Comparison of ENCODE assay signal across 31 cellular contexts in the genomic region with DNA sequence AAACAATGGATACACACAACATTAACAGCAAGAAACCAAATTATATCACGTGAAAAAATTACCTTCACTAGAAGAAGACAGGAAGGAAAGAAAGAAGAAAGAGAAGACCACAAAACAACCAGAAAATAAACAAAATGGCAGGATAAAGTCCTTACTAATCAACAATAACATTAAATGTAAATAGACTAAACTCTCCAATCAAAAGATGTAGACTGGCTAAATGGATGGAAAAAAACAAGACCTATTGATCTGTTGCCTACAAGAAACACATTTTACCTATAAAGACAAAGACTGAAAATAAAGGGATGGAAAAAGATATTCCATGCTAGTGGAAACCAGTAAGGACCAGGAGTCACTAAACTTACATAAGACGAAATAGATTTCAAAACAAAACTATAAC.
DNase-seq lines count a peak whose midpoint lies in the region; ATAC-seq, FAIRE-seq and TF ChIP-seq lines count a peak whose summit lies in the region.
"Had no signal": no experiment of that assay in that cellular context is flagged by ENCODE, and none has a peak within 500 bp of the region (broad histone marks: within the 10 kb centered on the region; RNA-seq: fewer than 3 reads in every experiment).

No MANE protein-coding gene starts in this region.

- no peak for TF ChIP-seq POLR2A in K562 (conservative IDR thresholded peaks at IDR 0.05)

- no peak for ATAC-seq in K562
- no peak for ATAC-seq in left lung
- no peak for ATAC-seq in HG03354 (IDR thresholded peaks at IDR 0.05; ENCODE audit: poor library complexity, severe bottlenecking, unreplicated experiment)
- ATAC-seq: A549; CD8-positive, alpha-beta T cell had no signal

- no peaks in the 10 kb centered on the region for H4K20me1 ChIP-seq in K562 (replicated peaks; ENCODE audit: control insufficient read depth, insufficient read depth, low read length)
- H4K20me1 ChIP-seq: BLaER1; BLaER1 treated with 17β-estradiol and CSF1 and Interleukin-3, amounts not matched to agents 10 nM and 100 nM had no signal

- no peak for TF ChIP-seq CTCF in D721Med (IDR thresholded peaks at IDR 0.05; ENCODE audit: insufficient read depth, missing control alignments)
- no peak for TF ChIP-seq CTCF in K562 (IDR thresholded peaks at IDR 0.05 in 2 of 3, conservative IDR thresholded peaks at IDR 0.05 in 1 of 3; ENCODE audit: insufficient read depth in 2 of 3, low read depth in 1 of 3, low read length in 3 of 3)
- TF ChIP-seq CTCF in left lung (IDR thresholded peaks at IDR 0.05) = no peak

- no peaks in the 10 kb centered on the region for H3K79me2 ChIP-seq in K562 (ENCODE audit: control insufficient read depth, insufficient read depth, low read length)

- H3K36me3 ChIP-seq in K562 (ENCODE audit: control insufficient read depth, insufficient read depth, low read length) (no peaks in the 10 kb centered on the region), left lung (no peaks in the 10 kb centered on the region)
- H3K36me3 ChIP-seq: BE2C; BLaER1; BLaER1 treated with 17β-estradiol and CSF1 and Interleukin-3, amounts not matched to agents 10 nM and 100 nM had no signal

- H3K9ac ChIP-seq in K562 (ENCODE audit: insufficient read depth in 1 of 2, low read depth in 2 of 2, low read length in 2 of 2) = no peak overlapping the region
- H3K9ac ChIP-seq: BLaER1; BLaER1 treated with 17β-estradiol and CSF1 and Interleukin-3, amounts not matched to agents 10 nM and 100 nM had no signal

- no peak overlapping the region for H3K4me2 ChIP-seq in K562 (ENCODE audit: insufficient read depth, low read length)
- H3K4me2 ChIP-seq: A549; BLaER1; BLaER1 treated with 17β-estradiol and CSF1 and Interleukin-3, amounts not matched to agents 10 nM and 100 nM had no signal

- FAIRE-seq in D721Med (lab: Jason Lieb, UNC) = peak; percentile 21
- no peak for FAIRE-seq in K562 (lab: Jason Lieb, UNC)
- FAIRE-seq in frontal cortex (lab: Jason Lieb, UNC) = peak; percentile 64
- FAIRE-seq: A204.1, A549 had no signal

- 0% methylated on average over 2 of the region's 2 CpGs for WGBS in K562 (ENCODE audit: insufficient coverage, low coverage, missing lambda C conversion rate)

- no peak for TF ChIP-seq EP300 in K562 (IDR thresholded peaks at IDR 0.05; ENCODE audit: low read length)

- intact Hi-C loops in K562 (cut with micrococcal nuclease) (no loop called here), left lung (cut with DNase I) (no loop called here)

- H3K27me3 ChIP-seq in K562 (ENCODE audit: control insufficient read depth in 2 of 2, insufficient read depth in 2 of 2, low read length in 2 of 2) = no peaks in the 10 kb centered on the region
- no peaks in the 10 kb centered on the region for H3K27me3 ChIP-seq in left lung
- H3K27me3 ChIP-seq: BE2C; BLaER1; BLaER1 treated with 17β-estradiol and CSF1 and Interleukin-3, amounts not matched to agents 10 nM and 100 nM had no signal

- POLR2A ChIA-PET in K562 (lab: Yijun Ruan, JAX) = no interaction called here

- no TSS peak for BruUV-seq in K562 (replicated peaks; lab: Mats Ljungman, UMichigan)

- H2AFZ ChIP-seq in K562 (ENCODE audit: low read depth, low read length) = no peak overlapping the region

- TF ChIP-seq RAD21 in K562 (CRISPR knock-in tag; conservative IDR thresholded peaks at IDR 0.05 in 1 of 2, IDR thresholded peaks at IDR 0.05 in 1 of 2) = no peak

- no peak overlapping the region for H3K4me3 ChIP-seq in K562
- H3K4me3 ChIP-seq in left lung = no peak overlapping the region
- H3K4me3 ChIP-seq: A549; BLaER1; BLaER1 treated with 17β-estradiol and CSF1 and Interleukin-3, amounts not matched to agents 10 nM and 100 nM had no signal

- in situ Hi-C loops in K562 (cut with MboI) = no loop called here

- no peaks in the 10 kb centered on the region for H3K4me1 ChIP-seq in K562 (replicated peaks in 1 of 2; ENCODE audit: control insufficient read depth in 2 of 2, insufficient read depth in 2 of 2, low read length in 2 of 2)
- no peaks in the 10 kb centered on the region for H3K4me1 ChIP-seq in left lung
- H3K4me1 ChIP-seq: A549; BE2C; BLaER1; BLaER1 treated with 17β-estradiol and CSF1 and Interleukin-3, amounts not matched to agents 10 nM and 100 nM; Caco-2 had no signal

- DNase-seq in D721Med (ENCODE audit: insufficient read length, low spot score) = no peak
- no peak for DNase-seq in K562 (ENCODE audit: extremely low read depth in 1 of 4, low spot score in 3 of 4)
- DNase-seq in frontal cortex (ENCODE audit: low spot score in 2 of 2) = no peak
- no peak for DNase-seq in left lung
- DNase-seq in C1 segment of cervical spinal cord (lab: John Stamatoyannopoulos, UW) = no peak
- DNase-seq: 8988T; ACHN; AML-193; BE2C; Caco-2; Calu3; CD4-positive, alpha-beta memory T cell; CD4-positive, alpha-beta T cell; CD4-positive, CD25-positive, alpha-beta regulatory T cell; CD8-positive, alpha-beta memory T cell; CD8-positive, alpha-beta T cell; COR-L47; DMS 273 treated with DMSO at 0.1 percent for 48 hours; DMS153; DMS53; DMS79; DMS79 treated with DMSO at 0.1 percent for 48 hours; DND-41; EL had no signal

- H3K27ac ChIP-seq in K562 (ENCODE audit: extremely low read depth, low read depth, low read length) = no peak overlapping the region
- H3K27ac ChIP-seq in left lung = no peak overlapping the region
- H3K27ac ChIP-seq: 22Rv1; A549; BLaER1; BLaER1 treated with 17β-estradiol and CSF1 and Interleukin-3, amounts not matched to agents 10 nM and 100 nM; C4-2B had no signal

- no peaks in the 10 kb centered on the region for H3K9me1 ChIP-seq in K562 (ENCODE audit: control insufficient read depth, insufficient read depth, low read length)

- H3K9me3 ChIP-seq in K562 (replicated peaks; ENCODE audit: control insufficient read depth, insufficient read depth, low read depth, low read length) (no peaks in the 10 kb centered on the region), left lung (peaks cover 0 to 56% of the 10 kb centered on the region in 2 donors)
- H3K9me3 ChIP-seq: A549, BE2C had no signal

- CTCF ChIA-PET in K562 (lab: Yijun Ruan, JAX; ENCODE audit: low intra/inter-chr PET ratio) = no interaction called here

TF ChIP-seq in K562, 482 proteins besides CTCF, POLR2A, EP300 and RAD21:
- no peak for TF ChIP-seq ARID1B (IDR thresholded peaks at IDR 0.05)
- TF ChIP-seq, protein P1, sequence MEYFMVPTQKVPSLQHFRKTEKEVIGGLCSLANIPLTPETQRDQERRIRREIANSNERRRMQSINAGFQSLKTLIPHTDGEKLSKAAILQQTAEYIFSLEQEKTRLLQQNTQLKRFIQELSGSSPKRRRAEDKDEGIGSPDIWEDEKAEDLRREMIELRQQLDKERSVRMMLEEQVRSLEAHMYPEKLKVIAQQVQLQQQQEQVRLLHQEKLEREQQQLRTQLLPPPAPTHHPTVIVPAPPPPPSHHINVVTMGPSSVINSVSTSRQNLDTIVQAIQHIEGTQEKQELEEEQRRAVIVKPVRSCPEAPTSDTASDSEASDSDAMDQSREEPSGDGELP (CRISPR knock-in tag; IDR thresholded peaks at IDR 0.05; ENCODE audit: borderline replicate concordance) = no peak
- peak; percentile 74 for TF ChIP-seq ZNF354B (CRISPR knock-in tag; IDR thresholded peaks at IDR 0.05)
- peak; percentile 96 for TF ChIP-seq ZNF507 (tag; conservative IDR thresholded peaks at IDR 0.05)
- no peak for TF ChIP-seq ZBED1 (IDR thresholded peaks at IDR 0.05)
- TF ChIP-seq, protein P2, sequence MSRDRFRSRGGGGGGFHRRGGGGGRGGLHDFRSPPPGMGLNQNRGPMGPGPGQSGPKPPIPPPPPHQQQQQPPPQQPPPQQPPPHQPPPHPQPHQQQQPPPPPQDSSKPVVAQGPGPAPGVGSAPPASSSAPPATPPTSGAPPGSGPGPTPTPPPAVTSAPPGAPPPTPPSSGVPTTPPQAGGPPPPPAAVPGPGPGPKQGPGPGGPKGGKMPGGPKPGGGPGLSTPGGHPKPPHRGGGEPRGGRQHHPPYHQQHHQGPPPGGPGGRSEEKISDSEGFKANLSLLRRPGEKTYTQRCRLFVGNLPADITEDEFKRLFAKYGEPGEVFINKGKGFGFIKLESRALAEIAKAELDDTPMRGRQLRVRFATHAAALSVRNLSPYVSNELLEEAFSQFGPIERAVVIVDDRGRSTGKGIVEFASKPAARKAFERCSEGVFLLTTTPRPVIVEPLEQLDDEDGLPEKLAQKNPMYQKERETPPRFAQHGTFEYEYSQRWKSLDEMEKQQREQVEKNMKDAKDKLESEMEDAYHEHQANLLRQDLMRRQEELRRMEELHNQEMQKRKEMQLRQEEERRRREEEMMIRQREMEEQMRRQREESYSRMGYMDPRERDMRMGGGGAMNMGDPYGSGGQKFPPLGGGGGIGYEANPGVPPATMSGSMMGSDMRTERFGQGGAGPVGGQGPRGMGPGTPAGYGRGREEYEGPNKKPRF (IDR thresholded peaks at IDR 0.05; ENCODE audit: low read depth, low read length) = no peak
- TF ChIP-seq, protein P3, sequence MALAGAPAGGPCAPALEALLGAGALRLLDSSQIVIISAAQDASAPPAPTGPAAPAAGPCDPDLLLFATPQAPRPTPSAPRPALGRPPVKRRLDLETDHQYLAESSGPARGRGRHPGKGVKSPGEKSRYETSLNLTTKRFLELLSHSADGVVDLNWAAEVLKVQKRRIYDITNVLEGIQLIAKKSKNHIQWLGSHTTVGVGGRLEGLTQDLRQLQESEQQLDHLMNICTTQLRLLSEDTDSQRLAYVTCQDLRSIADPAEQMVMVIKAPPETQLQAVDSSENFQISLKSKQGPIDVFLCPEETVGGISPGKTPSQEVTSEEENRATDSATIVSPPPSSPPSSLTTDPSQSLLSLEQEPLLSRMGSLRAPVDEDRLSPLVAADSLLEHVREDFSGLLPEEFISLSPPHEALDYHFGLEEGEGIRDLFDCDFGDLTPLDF (CRISPR knock-in tag; IDR thresholded peaks at IDR 0.05) = no peak
- TF ChIP-seq CEBPG (CRISPR knock-in tag; IDR thresholded peaks at IDR 0.05) = no peak
- TF ChIP-seq CEBPG (tag; conservative IDR thresholded peaks at IDR 0.05 in 1 of 2, IDR thresholded peaks at IDR 0.05 in 1 of 2) = no peak
